In the genomic region with DNA sequence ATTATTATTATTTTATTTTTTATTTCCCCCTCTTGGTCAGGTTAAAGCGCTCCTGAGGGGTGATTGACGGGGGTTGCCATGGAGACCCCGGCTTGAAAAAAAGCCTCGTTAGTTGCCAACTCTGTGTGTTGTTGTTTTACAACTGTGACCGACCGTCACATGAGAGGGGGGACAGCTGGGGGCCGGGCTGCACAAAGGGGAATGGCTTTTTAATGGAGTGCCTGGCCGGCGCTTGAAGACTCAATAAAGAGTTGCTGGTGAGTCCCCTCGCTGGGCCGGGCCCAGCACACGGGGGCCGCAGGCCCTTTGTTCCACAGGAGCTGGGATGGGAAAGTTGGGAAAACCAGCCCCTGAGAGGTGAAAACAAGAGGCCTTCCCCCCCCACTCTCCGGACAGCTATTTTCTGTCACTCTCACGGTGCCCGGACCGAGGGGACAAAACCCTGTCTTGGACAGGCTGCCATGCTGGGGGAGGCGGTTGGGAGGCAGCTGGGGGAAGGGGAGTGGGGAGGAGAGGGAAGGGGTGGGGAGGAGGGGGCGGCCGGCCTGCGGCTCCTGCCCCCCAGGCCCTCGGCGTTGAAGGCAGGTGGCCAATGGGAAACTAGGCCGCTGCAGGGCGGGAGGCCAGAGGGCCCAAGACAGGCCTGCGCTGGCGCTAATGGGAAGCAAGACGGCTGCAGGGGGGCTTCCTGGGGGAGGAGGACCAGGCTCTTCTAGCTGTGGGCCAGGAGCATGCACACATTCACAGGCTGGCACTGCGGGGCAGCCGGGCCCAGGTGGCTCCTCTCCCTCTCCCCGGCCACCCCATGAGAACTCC, we compare ENCODE assay signal across 19 cellular contexts.
DNase-seq lines count a peak whose midpoint lies in the region; ATAC-seq and TF ChIP-seq lines count a peak whose summit lies in the region.
"Had no signal": no experiment of that assay in that cellular context is flagged by ENCODE, and none has a peak within 500 bp of the region (broad histone marks: within the 10 kb centered on the region; RNA-seq: fewer than 3 reads in every experiment).

No MANE protein-coding gene starts in this region.

- no peak for TF ChIP-seq POLR2A in suprapubic skin (IDR thresholded peaks at IDR 0.05)

- H3K27ac ChIP-seq in iPS-18a (ENCODE audit: low read length) (no peak overlapping the region), suprapubic skin (no peak overlapping the region)
- no peak overlapping the region for H3K27ac ChIP-seq in naive thymus-derived CD4-positive, alpha-beta T cell (ENCODE audit: low read depth, low read length)
- H3K27ac ChIP-seq: BLaER1, brain microvascular endothelial cell, coronary artery, vagina had no signal

- POLR2A ChIA-PET in naive thymus-derived CD4-positive, alpha-beta T cell (lab: Charles Lee), result no interaction called here

- H3K4me3 Mint-ChIP-seq in naive thymus-derived CD4-positive, alpha-beta T cell, result no peak overlapping the region

- H3K9me3 Mint-ChIP-seq in naive thymus-derived CD4-positive, alpha-beta T cell, result no peaks in the 10 kb centered on the region

- CTCF ChIA-PET in naive thymus-derived CD4-positive, alpha-beta T cell (lab: Charles Lee), result no interaction called here

- ATAC-seq in naive thymus-derived CD4-positive, alpha-beta T cell, result no peak
- ATAC-seq: sciatic nerve had no signal

- H3K27me3 Mint-ChIP-seq in naive thymus-derived CD4-positive, alpha-beta T cell, result no peaks in the 10 kb centered on the region

- H3K27me3 ChIP-seq in iPS-18a (ENCODE audit: control insufficient read depth, insufficient read depth, low read length) (no peaks in the 10 kb centered on the region), suprapubic skin (peaks cover 18% of the 10 kb centered on the region)
- no peaks in the 10 kb centered on the region for H3K27me3 ChIP-seq in naive thymus-derived CD4-positive, alpha-beta T cell (ENCODE audit: control insufficient read depth in 2 of 2, insufficient read depth in 2 of 2, low read length in 2 of 2)
- H3K27me3 ChIP-seq: BLaER1, vagina had no signal

- no peak for TF ChIP-seq EP300 in suprapubic skin (IDR thresholded peaks at IDR 0.05)

- H3K27ac Mint-ChIP-seq in naive thymus-derived CD4-positive, alpha-beta T cell, result no peak overlapping the region

- H3K36me3 ChIP-seq in iPS-18a (ENCODE audit: control insufficient read depth, low read depth, low read length), result no peaks in the 10 kb centered on the region
- no peaks in the 10 kb centered on the region for H3K36me3 ChIP-seq in suprapubic skin
- H3K36me3 ChIP-seq in naive thymus-derived CD4-positive, alpha-beta T cell (ENCODE audit: control insufficient read depth in 2 of 3, insufficient read depth in 3 of 3, low read length in 3 of 3), result no peaks in the 10 kb centered on the region
- H3K36me3 ChIP-seq: BLaER1, brain microvascular endothelial cell, vagina had no signal

- intact Hi-C loops in naive thymus-derived CD4-positive, alpha-beta T cell (cut with micrococcal nuclease), result no loop called here

- TF ChIP-seq CTCF in suprapubic skin (IDR thresholded peaks at IDR 0.05), result no peak

- peak; percentile 76 for DNase-seq in NCI-H748 (lab: John Stamatoyannopoulos, UW; ENCODE audit: unreplicated experiment)
- DNase-seq in NCI-H748 treated with DMSO at 0.1 percent for 48 hours (lab: John Stamatoyannopoulos, UW), result no peak
- DNase-seq in NCI-H1092 (lab: John Stamatoyannopoulos, UW), result peak; percentile 78
- peak; percentile 92 for DNase-seq in retina
- no peak for DNase-seq in suprapubic skin (ENCODE audit: low spot score in 2 of 2)
- DNase-seq in naive thymus-derived CD4-positive, alpha-beta T cell, result no peak
- no peak for DNase-seq in NCI-H446 (lab: John Stamatoyannopoulos, UW)
- DNase-seq: activated CD4-positive, alpha-beta T cell treated with anti-CD3 and anti-CD28 coated beads for 48 hours; brain microvascular endothelial cell; Calu3; GF-D8; KG1; NCI-H524 treated with DMSO at 0.1 percent for 48 hours; T-helper 1 cell had no signal

- peak overlapping the region; percentile 62 for H3K9ac ChIP-seq in iPS-18a (ENCODE audit: low read length)
- H3K9ac ChIP-seq: BLaER1 had no signal

- 84% methylated on average over 30 of the region's 31 CpGs for WGBS in suprapubic skin

- no peak overlapping the region for H3K4me3 ChIP-seq in iPS-18a (ENCODE audit: low read length)
- H3K4me3 ChIP-seq in suprapubic skin, result no peak overlapping the region
- no peak overlapping the region for H3K4me3 ChIP-seq in naive thymus-derived CD4-positive, alpha-beta T cell (ENCODE audit: low read length)
- H3K4me3 ChIP-seq: BLaER1, coronary artery, vagina had no signal

- H3K9me3 ChIP-seq in iPS-18a (ENCODE audit: control insufficient read depth, low read depth, low read length), result no peaks in the 10 kb centered on the region
- no peaks in the 10 kb centered on the region for H3K9me3 ChIP-seq in suprapubic skin
- no peaks in the 10 kb centered on the region for H3K9me3 ChIP-seq in naive thymus-derived CD4-positive, alpha-beta T cell (ENCODE audit: control insufficient read depth in 2 of 3, low read length in 3 of 3)
- H3K9me3 ChIP-seq: BLaER1, vagina had no signal

- H3K4me1 ChIP-seq in iPS-18a (ENCODE audit: control insufficient read depth, low read depth, low read length), result peaks cover 7% of the 10 kb centered on the region
- H3K4me1 ChIP-seq in suprapubic skin, result peaks cover 48% of the 10 kb centered on the region
- H3K4me1 ChIP-seq in naive thymus-derived CD4-positive, alpha-beta T cell (ENCODE audit: control insufficient read depth in 2 of 2, insufficient read depth in 2 of 2, low read length in 2 of 2), result no peaks in the 10 kb centered on the region

- no peaks in the 10 kb centered on the region for H3K36me3 Mint-ChIP-seq in naive thymus-derived CD4-positive, alpha-beta T cell

- H3K4me1 Mint-ChIP-seq in naive thymus-derived CD4-positive, alpha-beta T cell, result peaks cover 0 to 3% (median 0%) of the 10 kb centered on the region in 7 donors

Comparison
In these comparisons a context has a peak if more than half of its experiments do, and no peak if none do; other contexts are left out.
1. DNase-seq: peak in NCI-H748 (single experiment), NCI-H1092 (single experiment) and retina (single experiment); none in NCI-H748 treated with DMSO at 0.1 percent for 48 hours (single experiment), suprapubic skin (0 of 2), naive thymus-derived CD4-positive, alpha-beta T cell (0 of 9) and NCI-H446 (0 of 2).